ENCODE assay signal across 22 cellular contexts in genomic region chr22:18058770-18059169, GRCh38. TPM values are rescaled to one million over a fixed set of nuclear protein-coding genes. Genes with fewer than 3 reads are reported as not detected.
A peak's percentile ranks its signal among the peaks of the same experiment; 100 is the strongest.
DNase-seq lines count a peak whose midpoint lies in the region; ATAC-seq and TF ChIP-seq lines count a peak whose summit lies in the region.
"Had no signal": no experiment of that assay in that cellular context is flagged by ENCODE, and none has a peak within 500 bp of the region (broad histone marks: within the 10 kb centered on the region; RNA-seq: fewer than 3 reads in every experiment).

No MANE protein-coding gene starts in this region.

- no peak for TF ChIP-seq CTCF in Caco-2 (IDR thresholded peaks at IDR 0.05; ENCODE audit: insufficient read depth in 1 of 2, low read depth in 1 of 2, low read length in 1 of 2, severe bottlenecking in 1 of 2, unreplicated experiment in 1 of 2)
- TF ChIP-seq CTCF in coronary artery (IDR thresholded peaks at IDR 0.05), result no peak

- no peak overlapping the region for H3K4me3 Mint-ChIP-seq in Caco-2 (ENCODE audit: unreplicated experiment)
- H3K4me3 Mint-ChIP-seq in activated CD4-positive, alpha-beta T cell treated with anti-CD3 and anti-CD28 coated beads, Interleukin-2, amount 10 ng/mL, durations not matched to agents 7 days and 5 days, result no peak overlapping the region
- H3K4me3 Mint-ChIP-seq: activated CD8-positive, alpha-beta T cell treated with anti-CD3 and anti-CD28 coated beads, Interleukin-2, amount 10 ng/mL, durations not matched to agents 7 days and 5 days; activated naive CD8-positive, alpha-beta T cell treated with anti-CD3 and anti-CD28 coated beads, Interleukin-2, amount 10 ng/mL, durations not matched to agents 7 days and 5 days; central memory CD8-positive, alpha-beta T cell; naive thymus-derived CD4-positive, alpha-beta T cell; stimulated activated naive CD8-positive, alpha-beta T cell treated with anti-CD3 and anti-CD28 coated beads, Interleukin-15, Interleukin-2, amounts not matched to agents 100 ng/mL and 50 ng/mL, for 24 hours had no signal

- H3K36me3 Mint-ChIP-seq in Caco-2 (ENCODE audit: insufficient read depth, unreplicated experiment), result no peaks in the 10 kb centered on the region
- no peaks in the 10 kb centered on the region for H3K36me3 Mint-ChIP-seq in activated CD4-positive, alpha-beta T cell treated with anti-CD3 and anti-CD28 coated beads, Interleukin-2, amount 10 ng/mL, durations not matched to agents 7 days and 5 days (ENCODE audit: low read depth)
- H3K36me3 Mint-ChIP-seq: activated naive CD8-positive, alpha-beta T cell treated with anti-CD3 and anti-CD28 coated beads, Interleukin-2, amount 10 ng/mL, durations not matched to agents 7 days and 5 days; naive thymus-derived CD4-positive, alpha-beta T cell had no signal

- peaks cover 80% of the 10 kb centered on the region for H3K4me1 ChIP-seq in Caco-2

- H3K4me3 ChIP-seq in Caco-2 (ENCODE audit: low read depth, low read length) (no peak overlapping the region), coronary artery (no peak overlapping the region)

- H3K9me3 ChIP-seq in Caco-2, result no peaks in the 10 kb centered on the region

- POLR2A ChIA-PET in Caco-2 (lab: Charles Lee), result interaction anchor here (1.2 kb wide), 1 partner anchor 10 kb away, joined by 3 read pairs; no protein-coding TSS in a partner anchor
- POLR2A ChIA-PET in activated CD4-positive, alpha-beta T cell treated with anti-CD3 and anti-CD28 coated beads, Interleukin-2, amount 10 ng/mL, durations not matched to agents 7 days and 5 days (lab: Charles Lee), result no interaction called here

- no peaks in the 10 kb centered on the region for H3K27me3 ChIP-seq in Caco-2 (replicated peaks; ENCODE audit: control insufficient read depth, insufficient read depth, low read length)

- DNase-seq in Caco-2 (no peak), coronary artery (ENCODE audit: low spot score) (no peak), posterior vena cava (ENCODE audit: low spot score) (peak; percentile 43), hypothalamus (lab: John Stamatoyannopoulos, UW) (no peak)
- DNase-seq in activated CD4-positive, alpha-beta T cell treated with anti-CD3 and anti-CD28 coated beads, Interleukin-2, amount 10 ng/mL, durations not matched to agents 7 days and 5 days, result no peak
- DNase-seq in stimulated activated CD4-positive, alpha-beta T cell treated with anti-CD3 and anti-CD28 coated beads, Interleukin-4, amount 100 ng/mL, for 4 hours, result no peak
- DNase-seq: activated CD4-positive, CD25-positive, alpha-beta regulatory T cell treated with anti-CD3 and anti-CD28 coated beads, Interleukin-2, amount 50 U/mL, for 72 hours; activated CD8-positive, alpha-beta T cell treated with anti-CD3 and anti-CD28 coated beads, Interleukin-2, amount 10 ng/mL, durations not matched to agents 7 days and 5 days; activated effector memory CD4-positive, alpha-beta T cell treated with Interleukin-2 at 50 U/mL for 16 hours; activated naive CD8-positive, alpha-beta T cell treated with anti-CD3 and anti-CD28 coated beads, Interleukin-2, amount 10 ng/mL, durations not matched to agents 7 days and 5 days; activated T-cell treated with anti-CD3 and anti-CD28 coated beads for 4 hours; KG1; naive thymus-derived CD4-positive, alpha-beta T cell; NCI-H2171 treated with DMSO at 0.1 percent for 48 hours; NCI-H524; NK-92 treated with Interleukin-12 subunit alpha and Interleukin-12 subunit beta, amount 100 ng/mL, for 24 hours; right cardiac atrium; stimulated activated CD4-positive, alpha-beta T cell treated with anti-CD3 and anti-CD28 coated beads, Interleukin-12 subunit alpha, Interleukin-12 subunit beta, amount 100 ng/mL, for 4 hours had no signal

- no peak for ATAC-seq in GM21528 (IDR thresholded peaks at IDR 0.05; ENCODE audit: low FRiP score, unreplicated experiment)
- ATAC-seq: activated CD8-positive, alpha-beta T cell treated with anti-CD3 and anti-CD28 coated beads, Interleukin-2, amount 10 ng/mL, durations not matched to agents 7 days and 5 days; naive thymus-derived CD4-positive, alpha-beta T cell; right cardiac atrium had no signal

- peaks cover 10% of the 10 kb centered on the region for H3K9me3 Mint-ChIP-seq in Caco-2 (ENCODE audit: unreplicated experiment)
- H3K9me3 Mint-ChIP-seq in activated CD4-positive, alpha-beta T cell treated with anti-CD3 and anti-CD28 coated beads, Interleukin-2, amount 10 ng/mL, durations not matched to agents 7 days and 5 days, result no peaks in the 10 kb centered on the region
- H3K9me3 Mint-ChIP-seq: activated naive CD8-positive, alpha-beta T cell treated with anti-CD3 and anti-CD28 coated beads, Interleukin-2, amount 10 ng/mL, durations not matched to agents 7 days and 5 days; central memory CD8-positive, alpha-beta T cell; stimulated activated naive CD8-positive, alpha-beta T cell treated with anti-CD3 and anti-CD28 coated beads, Interleukin-15, Interleukin-2, amounts not matched to agents 100 ng/mL and 50 ng/mL, for 24 hours had no signal

- no peaks in the 10 kb centered on the region for H3K27me3 Mint-ChIP-seq in Caco-2 (ENCODE audit: insufficient read depth, unreplicated experiment)
- peaks cover 7% of the 10 kb centered on the region for H3K27me3 Mint-ChIP-seq in activated CD4-positive, alpha-beta T cell treated with anti-CD3 and anti-CD28 coated beads, Interleukin-2, amount 10 ng/mL, durations not matched to agents 7 days and 5 days
- H3K27me3 Mint-ChIP-seq: stimulated activated naive CD8-positive, alpha-beta T cell treated with anti-CD3 and anti-CD28 coated beads, Interleukin-15, Interleukin-2, amounts not matched to agents 100 ng/mL and 50 ng/mL, for 24 hours had no signal

- no TSS peak for BruUV-seq in Caco-2 (replicated peaks; lab: Mats Ljungman, UMichigan)

- CTCF ChIA-PET in Caco-2 (lab: Charles Lee), result no interaction called here
- CTCF ChIA-PET in activated CD4-positive, alpha-beta T cell treated with anti-CD3 and anti-CD28 coated beads, Interleukin-2, amount 10 ng/mL, durations not matched to agents 7 days and 5 days (lab: Charles Lee), result interaction anchor here (0.7 kb wide), 1 partner anchor 35 kb away, joined by 3 read pairs; no protein-coding TSS in a partner anchor

- intact Hi-C loops in Caco-2 (cut with micrococcal nuclease; ENCODE audit: unreplicated experiment), result no loop called here
- intact Hi-C loops in posterior vena cava (cut with DNase I), result no loop called here

- peak overlapping the region; percentile 7 for H3K27ac Mint-ChIP-seq in Caco-2 (ENCODE audit: unreplicated experiment)
- H3K27ac Mint-ChIP-seq in activated CD4-positive, alpha-beta T cell treated with anti-CD3 and anti-CD28 coated beads, Interleukin-2, amount 10 ng/mL, durations not matched to agents 7 days and 5 days, result no peak overlapping the region
- H3K27ac Mint-ChIP-seq: activated CD8-positive, alpha-beta T cell treated with anti-CD3 and anti-CD28 coated beads, Interleukin-2, amount 10 ng/mL, durations not matched to agents 7 days and 5 days; activated naive CD8-positive, alpha-beta T cell treated with anti-CD3 and anti-CD28 coated beads, Interleukin-2, amount 10 ng/mL, durations not matched to agents 7 days and 5 days; naive thymus-derived CD4-positive, alpha-beta T cell; stimulated activated naive CD8-positive, alpha-beta T cell treated with anti-CD3 and anti-CD28 coated beads, Interleukin-15, Interleukin-2, amounts not matched to agents 100 ng/mL and 50 ng/mL, for 24 hours had no signal

- H3K36me3 ChIP-seq in Caco-2 (ENCODE audit: control insufficient read depth, insufficient read depth, low read length), result no peaks in the 10 kb centered on the region

- H3K27ac ChIP-seq in coronary artery (peak overlapping the region; percentile 78 to 88), temporal lobe (ENCODE audit: low read depth, low read length) (peak overlapping the region; percentile 100)

- H3K4me1 Mint-ChIP-seq in Caco-2 (ENCODE audit: low read depth, unreplicated experiment), result peaks cover 44% of the 10 kb centered on the region
- H3K4me1 Mint-ChIP-seq in activated CD4-positive, alpha-beta T cell treated with anti-CD3 and anti-CD28 coated beads, Interleukin-2, amount 10 ng/mL, durations not matched to agents 7 days and 5 days, result peaks cover 4% of the 10 kb centered on the region
- H3K4me1 Mint-ChIP-seq: central memory CD8-positive, alpha-beta T cell had no signal

RNA-seq across cellular contexts. Expression of gene PEX26, which starts 19.0 kb away (rescaled TPM):
- total RNA-seq in Caco-2 (2022) (37.9 and 40.6 TPM in 2 replicates), posterior vena cava (10 to 100 TPM; 25.5 to 28.5 TPM), temporal lobe (14.8 TPM)
- total RNA-seq in activated CD4-positive, alpha-beta T cell treated with anti-CD3 and anti-CD28 coated beads, Interleukin-2, amount 10 ng/mL, durations not matched to agents 7 days and 5 days, result 10 to 100 TPM; 40.1 to 41.0 TPM

RNA-seq across cellular contexts. Expression of gene MICAL3, which starts 34.4 kb away (rescaled TPM):
- total RNA-seq in Caco-2 (2022) (65.6 and 74.0 TPM in 2 replicates), posterior vena cava (100 to 1,000 TPM; 106 to 114 TPM), temporal lobe (56.5 TPM)
- total RNA-seq in activated CD4-positive, alpha-beta T cell treated with anti-CD3 and anti-CD28 coated beads, Interleukin-2, amount 10 ng/mL, durations not matched to agents 7 days and 5 days, result 10 to 100 TPM; 19.1 to 21.4 TPM

RNA-seq across cellular contexts. Expression of gene TUBA8, which starts 51.8 kb away (rescaled TPM):
- total RNA-seq in Caco-2 (2022) (0.56 and 0.73 TPM in 2 replicates), posterior vena cava (1 to 10 TPM; 2.3 to 2.8 TPM), temporal lobe (0.98 TPM)
- 1 to 10 TPM; 1.4 to 2.2 TPM for total RNA-seq in activated CD4-positive, alpha-beta T cell treated with anti-CD3 and anti-CD28 coated beads, Interleukin-2, amount 10 ng/mL, durations not matched to agents 7 days and 5 days
